In genomic region chr5:91978221-91978882, GRCh38 we compare ENCODE assay signal across 25 cellular contexts.
"Had no signal": no experiment of that assay in that cellular context is flagged by ENCODE, and none has a peak within 500 bp of the region (broad histone marks: within the 10 kb centered on the region; RNA-seq: fewer than 3 reads in every experiment).

No MANE protein-coding gene starts in this region.

- H3K27ac ChIP-seq: adrenal gland, ascending aorta, brain microvascular endothelial cell, esophagus muscularis mucosa, hepatocyte, left ventricle myocardium inferior, neural progenitor cell, right lobe of liver, skin epidermis, stomach, suprapubic skin, tibial nerve had no signal

- H3K36me3 ChIP-seq: adrenal gland, ascending aorta, brain microvascular endothelial cell, esophagus muscularis mucosa, left ventricle myocardium inferior, neural progenitor cell, right lobe of liver, stomach, suprapubic skin, tibial nerve had no signal

- H3K9me3 ChIP-seq: ascending aorta, esophagus muscularis mucosa, left ventricle myocardium inferior, right lobe of liver, stomach, suprapubic skin, tibial nerve had no signal

- H3K27me3 ChIP-seq: adrenal gland, ascending aorta, brain microvascular endothelial cell, esophagus muscularis mucosa, hepatocyte, neural progenitor cell, right lobe of liver, stomach, suprapubic skin, tibial nerve had no signal

- H3K4me3 ChIP-seq: adrenal gland, ascending aorta, esophagus muscularis mucosa, hepatocyte, left ventricle myocardium inferior, neural progenitor cell, right lobe of liver, skin epidermis, stomach, suprapubic skin, tibial nerve had no signal

- H3K4me1 ChIP-seq: adrenal gland, ascending aorta, esophagus muscularis mucosa, left ventricle myocardium inferior, neural progenitor cell, right lobe of liver, stomach, suprapubic skin, tibial nerve had no signal

- H3K9ac ChIP-seq: neural progenitor cell had no signal

- FAIRE-seq: endothelial cell of umbilical vein had no signal

- DNase-seq: activated CD4-positive, alpha-beta T cell treated with anti-CD3 and anti-CD28 coated beads, Interleukin-2, amount 50 U/mL, for 4 hours; activated CD8-positive, alpha-beta memory T cell treated with anti-CD3 and anti-CD28 coated beads for 24 hours; activated CD8-positive, alpha-beta memory T cell treated with anti-CD3 and anti-CD28 coated beads, Interleukin-2, amount 50 U/mL, for 4 hours; activated T-cell treated with anti-CD3 and anti-CD28 coated beads, Interleukin-2, amount 50 U/mL, for 24 hours; adrenal gland; brain microvascular endothelial cell; caudate nucleus; dermis blood vessel endothelial cell; effector CD8-positive, alpha-beta T cell; glutamatergic neuron; left ventricle myocardium inferior; mammary epithelial cell; naive thymus-derived CD8-positive, alpha-beta T cell; posterior cingulate gyrus; right lobe of liver; stimulated activated CD4-positive, alpha-beta T cell treated with anti-CD3 and anti-CD28 coated beads, Interleukin-1b, Interleukin-23, amount 100 ng/mL, for 48 hours; stomach had no signal
